1 cellular context compared by ENCODE assay signal in genomic region chr5:126777257-126777973, GRCh38.
TF ChIP-seq lines count a peak whose summit lies in the region.

No MANE protein-coding gene starts in this region.

TF ChIP-seq in WTC11, 78 proteins besides CTCF, POLR2A, EP300 and RAD21 (continued from another document):
- TF ChIP-seq ATF3 (CRISPR knock-in tag; conservative IDR thresholded peaks at IDR 0.05) (no peak), GRHL2 (CRISPR knock-in tag; IDR thresholded peaks at IDR 0.05; ENCODE audit: insufficient replicate concordance, severe bottlenecking) (no peak), SOX15 (CRISPR knock-in tag; IDR thresholded peaks at IDR 0.05) (no peak), ZNF232 (CRISPR knock-in tag; IDR thresholded peaks at IDR 0.05) (peak; percentile 85)
